Comparison of ENCODE assay signal across 16 cellular contexts in the genomic region with DNA sequence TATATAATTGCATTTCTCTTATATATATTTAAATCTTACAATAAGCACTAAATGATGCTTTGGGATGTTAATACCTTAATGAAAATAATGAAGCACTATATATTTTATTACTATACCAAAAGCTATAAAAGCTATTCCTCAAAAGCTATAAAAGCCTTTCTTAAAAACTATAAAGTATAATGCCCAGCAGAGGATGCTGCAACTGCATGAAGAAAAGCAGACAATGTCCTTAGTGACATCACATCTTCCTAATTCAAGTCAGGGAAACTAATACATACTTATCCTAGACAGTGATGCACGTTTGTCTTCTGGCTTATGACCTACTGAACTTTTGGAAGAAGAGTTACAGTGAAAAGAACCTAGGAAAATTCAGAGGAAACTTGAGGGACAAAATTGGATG. TPM values are rescaled to one million over a fixed set of nuclear protein-coding genes. Genes with fewer than 3 reads are reported as not detected.
A peak's percentile ranks its signal among the peaks of the same experiment; 100 is the strongest.
DNase-seq lines count a peak whose midpoint lies in the region; ATAC-seq, FAIRE-seq and TF ChIP-seq lines count a peak whose summit lies in the region.
"Had no signal": no experiment of that assay in that cellular context is flagged by ENCODE, and none has a peak within 500 bp of the region (broad histone marks: within the 10 kb centered on the region; RNA-seq: fewer than 3 reads in every experiment).

No MANE protein-coding gene starts in this region.

- no peak for FAIRE-seq in urothelium cell line (lab: Jason Lieb, UNC)

- H3K4me3 ChIP-seq in AG04450 (ENCODE audit: low read depth, low read length) (no peak overlapping the region), GM12864 (ENCODE audit: low read depth, low read length) (no peak overlapping the region), epithelial cell of esophagus (ENCODE audit: low read length) (no peak overlapping the region)
- H3K4me3 ChIP-seq: right atrium auricular region, testis had no signal

- POLR2A ChIA-PET in AG04450 (lab: Yijun Ruan, JAX), result no interaction called here

- TF ChIP-seq CTCF in AG04450 (IDR thresholded peaks at IDR 0.05; ENCODE audit: low read depth, low read length) (peak; percentile 23; the same call in 1 of the 2 replicates), GM12864 (IDR thresholded peaks at IDR 0.05; ENCODE audit: low read depth, low read length, missing control alignments) (peak; percentile 54), epithelial cell of esophagus (IDR thresholded peaks at IDR 0.05; ENCODE audit: insufficient read depth, low read depth, low read length, missing control alignments) (peak; percentile 53)

- no peaks in the 10 kb centered on the region for H3K9me3 ChIP-seq in AG04450 (ENCODE audit: control insufficient read depth, insufficient read depth, low read length)
- H3K9me3 ChIP-seq: right atrium auricular region, testis had no signal

- ATAC-seq in esophagus mucosa (no peak), HG03432 (IDR thresholded peaks at IDR 0.05; ENCODE audit: unreplicated experiment) (no peak)

- CTCF ChIA-PET in AG04450 (lab: Charles Lee), result interaction anchor here (1.0 to 1.5 kb wide), 3 partner anchors 101 to 105 kb away, joined by 3 to 9 read pairs (median 4); no protein-coding TSS in a partner anchor

- no peak for DNase-seq in AG04450 (ENCODE audit: low read depth, low spot score)
- no peak for DNase-seq in GM12864 (ENCODE audit: low read depth)
- DNase-seq in OCI-M1 (lab: John Stamatoyannopoulos, UW), result peak; percentile 27
- peak; percentile 50 for DNase-seq in epithelial cell of esophagus (ENCODE audit: low read depth)
- DNase-seq in urothelium cell line (ENCODE audit: low spot score), result no peak
- no peak for DNase-seq in SK-N-DZ (ENCODE audit: low spot score)
- DNase-seq: activated CD4-positive, alpha-beta T cell treated with anti-CD3 and anti-CD28 coated beads for 48 hours; activated naive CD4-positive, alpha-beta T cell treated with Interleukin-2 at 50 U/mL for 16 hours; midbrain; NCI-H2171 treated with DMSO at 0.1 percent for 48 hours; SHP77; testis had no signal

- peaks cover 8% of the 10 kb centered on the region for H3K27me3 ChIP-seq in AG04450 (ENCODE audit: control insufficient read depth, insufficient read depth, low read length)
- H3K27me3 ChIP-seq: right atrium auricular region, testis had no signal

- H3K27ac ChIP-seq in AG04450 (ENCODE audit: low read depth, low read length), result no peak overlapping the region
- H3K27ac ChIP-seq: right atrium auricular region, testis had no signal

RNA-seq across cellular contexts. Expression of gene C1orf185, which starts 13.6 kb away (rescaled TPM):
- polyA plus RNA-seq in AG04450 (2011; rRNA removed), result not detected in 2 replicates
- polyA minus RNA-seq in AG04450 (2011; rRNA and poly(A)+ RNA removed), result not detected in 2 replicates
- polyA plus RNA-seq in SK-N-DZ (2014; cell fraction: cytosol; rRNA removed), result not detected in 2 replicates
- not detected in 2 replicates for polyA plus RNA-seq in SK-N-DZ (2014; cell fraction: nucleus; rRNA removed)
- total RNA-seq in esophagus mucosa, result not detected
- total RNA-seq: dermis microvascular lymphatic vessel endothelial cell, right atrium auricular region had no signal

Comparison
In these comparisons a context has a peak if more than half of its experiments do, and no peak if none do; other contexts are left out.
1. DNase-seq: peak in OCI-M1 (single experiment) and epithelial cell of esophagus (single experiment); none in AG04450 (single experiment), GM12864 (single experiment), urothelium cell line (single experiment) and SK-N-DZ (single experiment).
2. Peak in every context shown above with its lines, with median percentiles within 50 percentile points of each other: CTCF ChIP-seq.